Comparison of ENCODE assay signal across 8 cellular contexts in genomic region chr1:221741364-221741970, GRCh38. TPM values are rescaled to one million over a fixed set of nuclear protein-coding genes. Genes with fewer than 3 reads are reported as not detected.
A peak's percentile ranks its signal among the peaks of the same experiment; 100 is the strongest.
DNase-seq lines count a peak whose midpoint lies in the region; ATAC-seq and TF ChIP-seq lines count a peak whose summit lies in the region.

No MANE protein-coding gene starts in this region.

- H3K9me3 ChIP-seq in ectodermal cell (ENCODE audit: control insufficient read depth, low read length) (no peaks in the 10 kb centered on the region), mononuclear cell (ENCODE audit: low read depth, low read length) (no peaks in the 10 kb centered on the region), uterus (no peaks in the 10 kb centered on the region)

- H3K36me3 ChIP-seq in ectodermal cell (ENCODE audit: control insufficient read depth, insufficient read depth, low read length) (no peaks in the 10 kb centered on the region), uterus (no peaks in the 10 kb centered on the region)

- H3K4me3 ChIP-seq in ectodermal cell (ENCODE audit: insufficient read depth, low read depth, low read length) = peak overlapping the region; percentile 63
- peak overlapping the region; percentile 84 for H3K4me3 ChIP-seq in mononuclear cell (ENCODE audit: low read length)
- peak overlapping the region; percentile 64 to 70 for H3K4me3 ChIP-seq in uterus

- H3K27me3 ChIP-seq in ectodermal cell (ENCODE audit: control insufficient read depth, insufficient read depth, low read length, poor library complexity, severe bottlenecking) (peaks cover 33% of the 10 kb centered on the region), mononuclear cell (ENCODE audit: insufficient read depth, low read length) (no peaks in the 10 kb centered on the region), uterus (no peaks in the 10 kb centered on the region)

- peak; percentile 31 for DNase-seq in CMK (ENCODE audit: low read depth)
- peak; percentile 48 for DNase-seq in RWPE1 (ENCODE audit: low spot score)
- peak; percentile 26 to 39 for DNase-seq in uterus

- TF ChIP-seq POLR2A in uterus (IDR thresholded peaks at IDR 0.05) = no peak

- peaks cover 6% of the 10 kb centered on the region for H3K4me1 ChIP-seq in ectodermal cell (ENCODE audit: control insufficient read depth, insufficient read depth, low read length)
- peaks cover 45% of the 10 kb centered on the region for H3K4me1 ChIP-seq in mononuclear cell (ENCODE audit: insufficient read depth, low read length)
- H3K4me1 ChIP-seq in uterus = no peaks in the 10 kb centered on the region

- POLR2A ChIA-PET in RWPE1 (lab: Yijun Ruan, JAX; ENCODE audit: low non-redundant PET) = interaction anchor here (0.6 to 1.7 kb wide), 7 partner anchors 12 to 264 kb away, joined by 3 to 6 read pairs (median 4); no protein-coding TSS in a partner anchor

- 0 to 1% methylated on average over 22 of the region's 22 CpGs for WGBS in ectodermal cell, 2 experiments

- intact Hi-C loops in uterus (cut with DNase I; ENCODE audit: low total_unique reads) = no loop called here

- ATAC-seq in GM21526 (IDR thresholded peaks at IDR 0.05; ENCODE audit: low FRiP score, unreplicated experiment) (peak; percentile 2), GM18520 (IDR thresholded peaks at IDR 0.05; ENCODE audit: unreplicated experiment) (no peak), HG03159 (IDR thresholded peaks at IDR 0.05; ENCODE audit: unreplicated experiment) (no peak)

- CTCF ChIA-PET in RWPE1 (lab: Yijun Ruan, JAX) = interaction anchor here (0.6 to 2.7 kb wide), 8 partner anchors 146 to 1259 kb away, joined by 3 to 21 read pairs (median 4); no protein-coding TSS in a partner anchor

- TF ChIP-seq CTCF in RWPE1 (conservative IDR thresholded peaks at IDR 0.05; ENCODE audit: low read depth) = no peak
- TF ChIP-seq CTCF in uterus (IDR thresholded peaks at IDR 0.05) = no peak

- H3K27ac ChIP-seq in RWPE1 = peak overlapping the region; percentile 99
- H3K27ac ChIP-seq in ectodermal cell (ENCODE audit: insufficient read depth, low read depth, low read length, poor library complexity, severe bottlenecking) = no peak overlapping the region
- H3K27ac ChIP-seq in uterus = peak overlapping the region; percentile 90 to 94

RNA-seq across cellular contexts. Expression of gene DUSP10, which starts 0.4 kb away (rescaled TPM):
- polyA plus RNA-seq in ectodermal cell (2013, experiment 1 of 4) = 1.6 TPM
- 0.80 TPM for polyA plus RNA-seq in ectodermal cell (2013, experiment 2 of 4)
- 1.4 TPM for polyA plus RNA-seq in ectodermal cell (2013, experiment 3 of 4)
- polyA plus RNA-seq in ectodermal cell (2013, experiment 4 of 4) = 1.3 TPM
- total RNA-seq in mononuclear cell (104 TPM), uterus (10 to 100 TPM in 1 of 4 donors, 1 to 10 TPM in 2, under 1 TPM in 1; 0.26 to 10.9 (median 5.5) TPM)
